ENCODE assay signal across 1 cellular context in the genomic region with DNA sequence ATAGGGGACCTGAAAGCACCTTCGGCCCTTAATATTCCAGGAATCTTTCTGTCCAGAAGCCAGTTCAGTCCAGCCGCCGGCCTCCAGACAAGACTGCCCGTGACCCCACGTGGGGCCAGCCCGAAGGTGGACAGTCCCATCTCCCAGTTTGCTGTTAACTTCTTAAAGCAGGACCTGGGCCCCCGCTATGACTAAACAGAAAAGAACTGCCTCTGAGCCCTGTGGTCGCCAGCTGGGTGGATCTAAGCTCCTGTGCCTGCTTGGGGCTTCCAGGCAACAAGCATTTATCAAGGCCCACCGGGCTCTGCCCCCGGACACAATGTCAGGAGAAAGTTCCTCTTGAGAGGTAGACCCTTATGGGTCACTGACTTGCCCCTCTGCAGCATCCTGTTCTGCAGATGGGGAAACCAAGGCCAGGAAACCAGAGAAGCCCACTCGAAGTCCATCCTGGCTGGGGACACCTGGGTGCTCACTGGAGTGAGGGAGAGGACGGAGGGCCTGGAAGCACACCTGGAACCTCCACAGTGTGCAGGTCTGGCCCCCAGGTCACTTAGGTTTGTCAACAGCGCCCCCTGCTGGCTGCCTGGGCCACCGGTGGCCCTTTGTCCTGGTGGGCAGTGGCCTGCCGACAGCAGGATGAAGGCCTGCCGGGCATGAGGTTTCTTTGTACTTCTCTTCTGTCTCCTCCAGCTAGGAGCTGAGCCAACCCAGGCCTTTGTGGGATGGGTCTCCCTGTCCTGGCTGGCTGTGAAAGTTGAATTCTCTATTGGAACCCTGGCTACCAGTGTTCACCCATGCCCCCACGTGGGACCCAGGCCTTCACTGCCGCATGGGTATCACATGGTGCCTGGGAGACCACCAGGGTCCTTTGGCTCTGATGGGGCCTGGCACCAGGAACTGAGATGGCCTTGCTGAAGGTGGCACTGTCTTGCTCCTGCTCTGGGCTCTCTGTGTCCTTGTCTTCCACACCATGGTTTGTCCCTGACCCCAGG.
TF ChIP-seq lines count a peak whose summit lies in the region.

No MANE protein-coding gene starts in this region.

TF ChIP-seq in SK-N-SH treated with all-trans-retinoic acid at 6 μM for 48 hours, 23 proteins besides CTCF, POLR2A, EP300 and RAD21 (continued from another document):
- TF ChIP-seq PATZ1 (CRISPR knock-in tag; IDR thresholded peaks at IDR 0.05; ENCODE audit: borderline replicate concordance), result no peak
TF ChIP-seq in SK-N-SH treated with all-trans-retinoic acid at 6 μM for 48 hours: peak in this region for 0.
